8 cellular contexts compared by ENCODE assay signal in the genomic region with DNA sequence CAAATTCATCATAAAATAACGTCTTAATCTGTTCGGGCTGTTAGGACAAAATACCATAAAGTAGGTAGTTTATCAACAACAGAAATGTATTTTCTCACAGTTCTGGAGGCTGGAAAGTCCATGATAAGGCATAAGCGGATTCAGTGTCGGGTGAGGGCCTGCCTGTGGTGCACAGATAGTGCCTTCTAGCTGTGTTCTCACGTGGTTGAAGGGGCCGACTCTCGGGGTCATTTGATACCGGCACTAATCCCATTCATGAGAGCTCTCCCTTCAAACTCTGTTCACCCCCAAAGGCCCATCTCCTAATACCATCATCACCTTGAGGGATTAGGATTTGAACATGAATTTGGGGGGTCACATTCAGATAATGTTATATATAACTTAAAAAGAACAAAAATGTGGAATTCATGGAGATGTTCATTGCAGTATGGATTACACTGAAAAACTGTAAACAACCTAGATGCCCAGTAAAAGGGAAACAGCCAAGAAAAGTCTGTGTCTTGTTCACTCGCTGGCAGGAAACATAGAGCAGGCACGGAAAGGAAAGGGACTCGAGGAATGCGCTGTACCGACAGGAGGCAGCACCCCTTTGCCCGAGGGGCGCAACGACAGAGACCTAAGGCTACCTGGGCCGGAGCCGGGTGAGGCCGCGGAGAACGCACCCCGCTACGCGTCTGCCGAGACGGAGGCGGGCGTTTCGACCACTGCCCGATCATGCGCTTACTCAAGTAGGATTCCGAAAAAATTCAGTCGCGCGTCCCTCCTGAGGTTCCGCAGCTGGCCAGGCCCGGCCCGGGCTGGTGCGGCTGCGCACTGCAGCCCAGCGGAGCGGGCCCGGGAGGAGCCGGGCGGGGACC. TPM values are rescaled to one million over a fixed set of nuclear protein-coding genes. Genes with fewer than 3 reads are reported as not detected.
A peak's percentile ranks its signal among the peaks of the same experiment; 100 is the strongest.
DNase-seq lines count a peak whose midpoint lies in the region; ATAC-seq and TF ChIP-seq lines count a peak whose summit lies in the region.

No MANE protein-coding gene starts in this region.

- H3K4me3 ChIP-seq in ascending aorta, result peak overlapping the region; percentile 82 to 89
- peak overlapping the region; percentile 60 for H3K4me3 ChIP-seq in retinal pigment epithelial cell (ENCODE audit: low read length)

- H3K4me1 Mint-ChIP-seq in T-helper 17 cell, result peaks cover 26% of the 10 kb centered on the region

- H3K36me3 Mint-ChIP-seq in T-helper 17 cell (ENCODE audit: low read depth), result peaks cover 6% of the 10 kb centered on the region

- H3K9me3 ChIP-seq in T-helper 17 cell (ENCODE audit: control insufficient read depth, low read length, poor library complexity, severe bottlenecking) (no peaks in the 10 kb centered on the region), ascending aorta (no peaks in the 10 kb centered on the region)

- DNase-seq in GM13976 (ENCODE audit: low spot score) (peak; percentile 93), NCI-H1092 (lab: John Stamatoyannopoulos, UW) (peak; percentile 33), T-helper 17 cell (peak; percentile 48 to 53 (median 51)), ascending aorta (ENCODE audit: low spot score in 2 of 2) (peak in 1 of 2 donors; percentile 85), hepatic stellate cell (ENCODE audit: low spot score) (peak; percentile 100), retinal pigment epithelial cell (ENCODE audit: low read depth) (no peak), mesenteric fat pad (ENCODE audit: low spot score) (no peak)

- H3K4me1 ChIP-seq in ascending aorta, result peaks cover 0 to 12% of the 10 kb centered on the region in 2 donors

- peaks cover 19 to 22% of the 10 kb centered on the region in 2 donors for H3K36me3 ChIP-seq in ascending aorta

- intact Hi-C loops in ascending aorta (cut with DNase I), result loop anchor here (1.0 kb wide), 2 partner anchors 30 to 92 kb away; a partner anchor contains a TSS

- peak overlapping the region; percentile 92 for H3K27ac Mint-ChIP-seq in T-helper 17 cell

- peak overlapping the region; percentile 88 for H3K4me3 Mint-ChIP-seq in T-helper 17 cell

- peak overlapping the region; percentile 82 to 96 for H3K27ac ChIP-seq in ascending aorta

- ATAC-seq in HG02623 (IDR thresholded peaks at IDR 0.05; ENCODE audit: unreplicated experiment) (peak; percentile 59), T-helper 17 cell (peak; percentile 75)

- H3K27me3 ChIP-seq in ascending aorta, result no peaks in the 10 kb centered on the region

- TF ChIP-seq CTCF in GM13976 (IDR thresholded peaks at IDR 0.05; ENCODE audit: borderline replicate concordance, control extremely low read depth, extremely low read depth, insufficient read depth, missing control alignments) (peak; percentile 82), ascending aorta (IDR thresholded peaks at IDR 0.05) (peak; percentile 72 to 86 (median 82)), retinal pigment epithelial cell (conservative IDR thresholded peaks at IDR 0.05; ENCODE audit: low read depth, low read length) (peak; percentile 83)

- in situ Hi-C loops in GM13976 (cut with MboI; ENCODE audit: low sequenced_read_pairs, unreplicated experiment), result no loop called here

- H3K27me3 Mint-ChIP-seq in T-helper 17 cell, result no peaks in the 10 kb centered on the region

RNA-seq across cellular contexts. Expression of a gene that starts 1.1 kb away (rescaled TPM):
- total RNA-seq in T-helper 17 cell (100 to 1,000 TPM; 159 to 186 TPM), ascending aorta (90.4 TPM), mesenteric fat pad (104 TPM)

RNA-seq across cellular contexts. Expression of a gene that starts 17.7 kb away (rescaled TPM):
- 10 to 100 TPM in 1 of 2 donors, 1 to 10 TPM in 1; 6.0 to 12.7 TPM for total RNA-seq in T-helper 17 cell
- total RNA-seq in ascending aorta, result 65.1 TPM
- 68.4 TPM for total RNA-seq in mesenteric fat pad

RNA-seq across cellular contexts. Expression of a gene that starts 30.3 kb away (rescaled TPM):
- 10 to 100 TPM; 11.1 to 12.9 TPM for total RNA-seq in T-helper 17 cell
- 29.4 TPM for total RNA-seq in ascending aorta
- total RNA-seq in mesenteric fat pad, result 17.1 TPM

RNA-seq across cellular contexts. Expression of a gene that starts 33.1 kb away (rescaled TPM):
- total RNA-seq in T-helper 17 cell (10 to 100 TPM; 36.9 to 38.3 TPM), ascending aorta (73.5 TPM), mesenteric fat pad (52.9 TPM)

RNA-seq across cellular contexts. Expression of a gene that starts 33.6 kb away (rescaled TPM):
- 100 to 1,000 TPM; 133 to 260 TPM for total RNA-seq in T-helper 17 cell
- total RNA-seq in ascending aorta, result 86.3 TPM
- 99.8 TPM for total RNA-seq in mesenteric fat pad

Comparison
In these comparisons a context has a peak if more than half of its experiments do, and no peak if none do; other contexts are left out.
1. DNase-seq: peak in GM13976 (single experiment), NCI-H1092 (single experiment), T-helper 17 cell (3 of 3) and hepatic stellate cell (single experiment); none in retinal pigment epithelial cell (single experiment) and mesenteric fat pad (single experiment).
2. Peak in every context shown above with its lines, with median percentiles within 50 percentile points of each other: CTCF ChIP-seq.